18 cellular contexts compared by ENCODE assay signal in the genomic region with DNA sequence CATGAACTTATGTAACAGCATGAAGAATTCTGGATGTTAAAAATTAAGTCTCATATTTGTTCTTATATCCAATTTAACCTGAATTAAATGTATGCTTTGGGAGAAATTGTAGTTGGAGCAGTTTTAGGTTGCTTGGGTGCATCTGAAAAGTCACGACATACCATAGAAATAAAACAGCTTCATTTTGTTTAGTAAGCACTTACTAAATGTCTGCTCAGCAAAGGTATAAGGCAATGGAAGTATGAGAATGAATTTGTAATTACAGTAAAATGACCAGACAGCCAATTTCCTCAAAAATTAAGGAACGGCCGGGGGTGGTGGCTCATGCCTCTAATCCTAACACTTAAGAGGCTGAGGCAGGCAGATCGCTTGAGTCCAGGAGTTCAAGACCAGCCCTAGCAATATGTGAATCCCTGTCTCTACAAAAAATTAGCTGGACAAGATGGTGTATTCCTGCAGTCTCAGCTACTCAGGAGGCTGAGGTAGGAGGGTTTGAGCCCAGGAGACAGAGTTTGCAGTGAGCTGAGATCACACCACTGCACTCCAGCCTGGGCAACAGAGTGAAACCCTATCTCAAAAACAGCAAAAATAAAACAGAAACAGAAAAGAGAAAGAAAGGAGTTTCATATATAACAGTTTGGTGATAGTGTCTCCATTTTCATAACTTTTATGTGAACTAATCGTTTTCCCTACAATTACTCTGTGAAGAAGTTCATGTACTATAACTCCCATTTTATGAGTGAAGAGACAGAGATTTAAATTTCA. TPM values are rescaled to one million over a fixed set of nuclear protein-coding genes. Genes with fewer than 3 reads are reported as not detected.
DNase-seq lines count a peak whose midpoint lies in the region; ATAC-seq and TF ChIP-seq lines count a peak whose summit lies in the region.
"Had no signal": no experiment of that assay in that cellular context is flagged by ENCODE, and none has a peak within 500 bp of the region (broad histone marks: within the 10 kb centered on the region; RNA-seq: fewer than 3 reads in every experiment).

No MANE protein-coding gene starts in this region.

- H3K4me1 Mint-ChIP-seq in stimulated activated naive B cell treated with anti-CD40 and anti-IgM and Interleukin-4, amounts not matched to agents 10 μg/mL and 1 μg/mL and 100 μg/mL, for 72 hours: peaks cover 37 to 66% of the 10 kb centered on the region in 2 donors
- peaks cover 40 to 50% of the 10 kb centered on the region in 2 experiments for H3K4me1 Mint-ChIP-seq in H9

- no peak overlapping the region for H4K91ac ChIP-seq in H9 (ENCODE audit: insufficient read length, low read depth, low read length)

- no peak overlapping the region for H3K14ac ChIP-seq in H9 (ENCODE audit: insufficient read depth, low read length)

- H3K18ac ChIP-seq in H9 (ENCODE audit: insufficient read length, low read depth, low read length): no peak overlapping the region

- no peak overlapping the region for H3K27ac Mint-ChIP-seq in activated naive CD4-positive, alpha-beta T cell treated with anti-CD3 and anti-CD28 coated beads, Interleukin-2, amount 50 U/mL, for 72 hours
- H3K27ac Mint-ChIP-seq in stimulated activated naive B cell treated with anti-CD40 and anti-IgM and Interleukin-4, amounts not matched to agents 10 μg/mL and 1 μg/mL and 100 μg/mL, for 72 hours: peak overlapping the region; percentile 81
- no peak overlapping the region for H3K27ac Mint-ChIP-seq in H9

- H3K4me2 ChIP-seq in H9 (ENCODE audit: insufficient read depth, insufficient read length, low read length): no peak overlapping the region

- no peak overlapping the region for H2BK12ac ChIP-seq in H9 (ENCODE audit: insufficient read length, low read depth, low read length)

- H3T11ph ChIP-seq in H9 (ENCODE audit: low read length): no peak overlapping the region

- BruUV-seq in Panc1 (replicated peaks; lab: Mats Ljungman, UMichigan): no TSS peak

- H3K4ac ChIP-seq in H9 (ENCODE audit: low read depth, low read length): no peak overlapping the region

- no peak for TF ChIP-seq CTCF in Panc1 (IDR thresholded peaks at IDR 0.05)
- TF ChIP-seq CTCF in H9 (conservative IDR thresholded peaks at IDR 0.05): no peak

- intact Hi-C loops in Panc1 (cut with micrococcal nuclease; ENCODE audit: unreplicated experiment): no loop called here

- H3K9ac ChIP-seq in H9 (ENCODE audit: extremely low read depth, insufficient read length, low read length): no peak overlapping the region
- H3K9ac ChIP-seq: parathyroid adenoma had no signal

- no peaks in the 10 kb centered on the region for H3K79me1 ChIP-seq in H9 (ENCODE audit: insufficient read depth, low read depth, low read length, poor library complexity, severe bottlenecking)

- no peaks in the 10 kb centered on the region for H3K27me3 ChIP-seq in Panc1 (ENCODE audit: control insufficient read depth, insufficient read depth, low read length)
- H3K27me3 ChIP-seq in H9 (ENCODE audit: insufficient read depth, low read length): no peaks in the 10 kb centered on the region
- H3K27me3 ChIP-seq: left lung, spleen had no signal

- H3K36me3 ChIP-seq in Panc1 (ENCODE audit: control insufficient read depth, insufficient read depth, low read length): no peaks in the 10 kb centered on the region
- H3K36me3 ChIP-seq: left lung, spleen had no signal

- ATAC-seq in activated naive CD4-positive, alpha-beta T cell treated with anti-CD3 and anti-CD28 coated beads, Interleukin-2, amount 50 U/mL, for 72 hours: peak; percentile 11 to 14
- ATAC-seq in GM21381 (IDR thresholded peaks at IDR 0.05; ENCODE audit: unreplicated experiment) (peak; percentile 36), Panc1 (no peak), HG03354 (IDR thresholded peaks at IDR 0.05; ENCODE audit: poor library complexity, severe bottlenecking, unreplicated experiment) (no peak)
- ATAC-seq in stimulated activated naive B cell treated with anti-CD40 and anti-IgM and Interleukin-4, amounts not matched to agents 10 μg/mL and 1 μg/mL and 100 μg/mL, for 72 hours (replicated peaks): no peak
- ATAC-seq: left lung had no signal

- H2BK20ac ChIP-seq in H9 (ENCODE audit: low read depth, low read length, poor library complexity, severe bottlenecking): no peak overlapping the region

- no peaks in the 10 kb centered on the region for H4K20me1 ChIP-seq in H9 (ENCODE audit: control insufficient read depth, insufficient read depth, insufficient read length)

- in situ Hi-C loops in Panc1 (cut with HindIII; ENCODE audit: low pct_unique_long_range_greater_than_20kb, low sequenced_read_pairs): no loop called here

- H3K9me3 ChIP-seq in Panc1 (ENCODE audit: control insufficient read depth, insufficient read depth, low read depth, low read length): no peaks in the 10 kb centered on the region
- H3K9me3 ChIP-seq in H9 (ENCODE audit: control insufficient read depth, low read depth, low read length): no peaks in the 10 kb centered on the region
- H3K9me3 ChIP-seq: left lung, spleen had no signal

- no peak overlapping the region for H4K8ac ChIP-seq in H9 (replicated peaks; ENCODE audit: insufficient read length, low read depth, low read length)

- no peaks in the 10 kb centered on the region for H3K79me2 ChIP-seq in H9 (ENCODE audit: insufficient read depth, low read length)
- H3K79me2 ChIP-seq: parathyroid adenoma had no signal

- POLR2A ChIA-PET in Panc1 (lab: Charles Lee): interaction anchor here (0.6 to 1.1 kb wide), 2 partner anchors 47 to 255 kb away, joined by 9 to 12 read pairs; partner anchors contain the start of gene KLF6

- no peak overlapping the region for H2BK5ac ChIP-seq in H9 (ENCODE audit: insufficient read length, low read length)

- no peaks in the 10 kb centered on the region for H3K27me3 Mint-ChIP-seq in stimulated activated naive B cell treated with anti-CD40 and anti-IgM and Interleukin-4, amounts not matched to agents 10 μg/mL and 1 μg/mL and 100 μg/mL, for 72 hours
- no peaks in the 10 kb centered on the region for H3K27me3 Mint-ChIP-seq in H9 (ENCODE audit: low read depth)

- no peak overlapping the region for H2AK5ac ChIP-seq in H9 (ENCODE audit: insufficient read length, low read length)

- no peak overlapping the region for H2BK15ac ChIP-seq in H9 (ENCODE audit: low read depth, low read length)

- no peak for DNase-seq in activated naive CD4-positive, alpha-beta T cell treated with anti-CD3 and anti-CD28 coated beads, Interleukin-2, amount 50 U/mL, for 72 hours (ENCODE audit: low spot score in 2 of 2)
- no peak for DNase-seq in activated naive CD4-positive, alpha-beta T cell (lab: John Stamatoyannopoulos, UW)
- DNase-seq in Panc1 (ENCODE audit: low read depth, low spot score) (no peak), H9 (no peak), NCI-H446 treated with DMSO at 0.1 percent for 48 hours (lab: John Stamatoyannopoulos, UW) (no peak)
- DNase-seq in stimulated activated naive B cell treated with anti-CD40 and anti-IgM and Interleukin-4, amounts not matched to agents 10 μg/mL and 1 μg/mL and 100 μg/mL, for 72 hours: no peak
- DNase-seq: activated CD4-positive, CD25-positive, alpha-beta regulatory T cell; activated CD8-positive, alpha-beta memory T cell treated with anti-CD3 and anti-CD28 coated beads, Interleukin-2, amount 50 U/mL, for 48 hours; Calu3; HCEC 1CT; left lung; NCI-H2171 treated with DMSO at 0.1 percent for 48 hours; NK-92 treated with Interleukin-12 subunit alpha and Interleukin-12 subunit beta, amount 100 ng/mL, for 24 hours; spleen; stimulated activated naive CD4-positive, alpha-beta T cell had no signal

- CTCF ChIA-PET in Panc1 (lab: Charles Lee): no interaction called here

- H2BK120ac ChIP-seq in H9 (ENCODE audit: low read depth, low read length, poor library complexity, severe bottlenecking): no peak overlapping the region

- H2AFZ ChIP-seq in H9 (ENCODE audit: low read length): no peak overlapping the region
- H2AFZ ChIP-seq: parathyroid adenoma had no signal

- no peaks in the 10 kb centered on the region for H3K23me2 ChIP-seq in H9 (ENCODE audit: insufficient read length, low read depth, low read length, poor library complexity, severe bottlenecking)

- H3K9me3 Mint-ChIP-seq in activated naive CD4-positive, alpha-beta T cell treated with anti-CD3 and anti-CD28 coated beads, Interleukin-2, amount 50 U/mL, for 72 hours: peaks cover 6% of the 10 kb centered on the region in 2 donors
- H3K9me3 Mint-ChIP-seq in stimulated activated naive B cell treated with anti-CD40 and anti-IgM and Interleukin-4, amounts not matched to agents 10 μg/mL and 1 μg/mL and 100 μg/mL, for 72 hours: peaks cover 5% of the 10 kb centered on the region in 2 donors
- peaks cover 0 to 3% of the 10 kb centered on the region in 2 experiments; a peak in 2 of 5 replicates for H3K9me3 Mint-ChIP-seq in H9

- no peak overlapping the region for H3K56ac ChIP-seq in H9 (ENCODE audit: insufficient read length, low read depth, low read length)

- peaks cover 6 to 17% of the 10 kb centered on the region in 2 donors for H3K36me3 Mint-ChIP-seq in activated naive CD4-positive, alpha-beta T cell treated with anti-CD3 and anti-CD28 coated beads, Interleukin-2, amount 50 U/mL, for 72 hours
- H3K36me3 Mint-ChIP-seq in stimulated activated naive B cell treated with anti-CD40 and anti-IgM and Interleukin-4, amounts not matched to agents 10 μg/mL and 1 μg/mL and 100 μg/mL, for 72 hours: peaks cover 5 to 6% of the 10 kb centered on the region in 2 donors
- H3K36me3 Mint-ChIP-seq in H9 (ENCODE audit: insufficient read depth in 1 of 3, low read depth in 3 of 3): no peaks in the 10 kb centered on the region; a peak in 1 of 7 replicates

- H4K5ac ChIP-seq in H9 (ENCODE audit: insufficient read length, low read depth, low read length): no peak overlapping the region

- H3K27ac ChIP-seq in Panc1 (ENCODE audit: low read length): peak overlapping the region; percentile 99
- no peak overlapping the region for H3K27ac ChIP-seq in H9 (ENCODE audit: insufficient read length, low read depth, low read length)
- H3K27ac ChIP-seq: parathyroid adenoma had no signal

- H3K4me1 ChIP-seq in Panc1 (ENCODE audit: control insufficient read depth, insufficient read depth, low read length) (peaks cover 62% of the 10 kb centered on the region), H9 (ENCODE audit: insufficient read depth, low read length) (peaks cover 6% of the 10 kb centered on the region; the same call in 1 of the 2 replicates)

- no peak overlapping the region for H3K23ac ChIP-seq in H9 (ENCODE audit: insufficient read length, low read depth, low read length)

- H3K4me3 Mint-ChIP-seq in stimulated activated naive B cell treated with anti-CD40 and anti-IgM and Interleukin-4, amounts not matched to agents 10 μg/mL and 1 μg/mL and 100 μg/mL, for 72 hours: no peak overlapping the region
- H3K4me3 Mint-ChIP-seq in H9: no peak overlapping the region

- no CpG with 5 or more reads among the region's 5 CpGs for WGBS in H9 (ENCODE audit: extremely low coverage, insufficient read length, low lambda C conversion rate)

- no peak overlapping the region for H3K4me3 ChIP-seq in Panc1 (ENCODE audit: low read depth in 2 of 2, low read length in 2 of 2)
- H3K4me3 ChIP-seq: left lung, spleen had no signal

RNA-seq across cellular contexts. Expression of gene KLF6, which starts 47.2 kb away (rescaled TPM):
- 100 to 1,000 TPM in 1 of 2 donors, 10 to 100 TPM in 1; 85.2 to 126 TPM for total RNA-seq in activated naive CD4-positive, alpha-beta T cell treated with anti-CD3 and anti-CD28 coated beads, Interleukin-2, amount 50 U/mL, for 72 hours
- total RNA-seq in Panc1 (2021; ENCODE audit: unreplicated experiment) (177 TPM), H9 (2021) (19.3 and 20.9 TPM in 2 replicates)
- polyA plus RNA-seq in Panc1 (2012; ENCODE audit: insufficient read length): 108 TPM

Comparison
In these comparisons a context has a peak if more than half of its experiments do, and no peak if none do; other contexts are left out.
1. ATAC-seq: peak in activated naive CD4-positive, alpha-beta T cell treated with anti-CD3 and anti-CD28 coated beads, Interleukin-2, amount 50 U/mL, for 72 hours (2 of 2) and GM21381 (single experiment); none in Panc1 (single experiment), stimulated activated naive B cell treated with anti-CD40 and anti-IgM and Interleukin-4, amounts not matched to agents 10 μg/mL and 1 μg/mL and 100 μg/mL, for 72 hours (0 of 2) and HG03354 (single experiment).